ENCODE assay signal across 25 cellular contexts in genomic region chr6:113089056-113089455, GRCh38.
DNase-seq lines count a peak whose midpoint lies in the region; ATAC-seq and TF ChIP-seq lines count a peak whose summit lies in the region.
"Had no signal": no experiment of that assay in that cellular context is flagged by ENCODE, and none has a peak within 500 bp of the region (broad histone marks: within the 10 kb centered on the region; RNA-seq: fewer than 3 reads in every experiment).

No MANE protein-coding gene starts in this region.

- DNase-seq in A673 (ENCODE audit: low spot score), result no peak
- peak; percentile 64 for DNase-seq in GM23338 (ENCODE audit: low spot score)
- peak; percentile 5 for DNase-seq in UCSD-AML1 (lab: John Stamatoyannopoulos, UW; ENCODE audit: unreplicated experiment)
- peak; percentile 18 for DNase-seq in iPS DF 6.9 (ENCODE audit: low read depth, low spot score)
- DNase-seq in NCI-H2107 treated with DMSO at 0.1 percent for 48 hours (lab: John Stamatoyannopoulos, UW; ENCODE audit: unreplicated experiment), result no peak
- no peak for DNase-seq in SJCRH30
- no peak for DNase-seq in esophagus squamous epithelium (lab: John Stamatoyannopoulos, UW)
- DNase-seq in SW 1271 (lab: John Stamatoyannopoulos, UW), result no peak
- DNase-seq: activated CD4-positive, alpha-beta T cell treated with anti-CD3 and anti-CD28 coated beads, Interleukin-2, amount 50 U/mL, for 1 hour; aorta; Caco-2; dermis blood vessel endothelial cell; DMS79; left cardiac atrium; NCI-H1105 treated with DMSO at 0.1 percent for 48 hours; NCI-H524; NK-92 treated with Interleukin-12 subunit alpha and Interleukin-12 subunit beta, amount 100 ng/mL, for 24 hours; psoas muscle; stimulated activated CD4-positive, alpha-beta T cell treated with anti-CD3 and anti-CD28 coated beads, Interleukin-1b, Interleukin-23, amount 100 ng/mL, for 48 hours had no signal

- WGBS in iPS DF 6.9 (ENCODE audit: insufficient coverage, insufficient read length), result no CpG with 5 or more reads among the region's 8 CpGs
- 75 to 78% methylated on average over 8 of the region's 8 CpGs for WGBS in esophagus squamous epithelium, 2 donors

- H3K4me1 Mint-ChIP-seq in GM23338, result no peaks in the 10 kb centered on the region
- H3K4me1 Mint-ChIP-seq: activated naive CD4-positive, alpha-beta T cell treated with anti-CD3 and anti-CD28 coated beads, Interleukin-2, amount 50 U/mL, for 24 hours; IgD-negative memory B cell had no signal

- TF ChIP-seq CTCF in A673 (conservative IDR thresholded peaks at IDR 0.05; ENCODE audit: low read depth, low read length), result 0 out of 2 replicates have a peak, but pooled peaks have one; percentile 15
- peak; percentile 66 to 73 for TF ChIP-seq CTCF in GM23338 (conservative IDR thresholded peaks at IDR 0.05; ENCODE audit: low read depth in 2 of 2)
- TF ChIP-seq CTCF in esophagus squamous epithelium (IDR thresholded peaks at IDR 0.05), result no peak

- H3K27me3 ChIP-seq in A673 (replicated peaks; ENCODE audit: insufficient read depth, low read depth, low read length, poor library complexity) (no peaks in the 10 kb centered on the region), GM23338 (ENCODE audit: insufficient read depth) (no peaks in the 10 kb centered on the region), iPS DF 6.9 (ENCODE audit: control insufficient read depth, insufficient read depth, low read length) (no peaks in the 10 kb centered on the region), SJCRH30 (no peaks in the 10 kb centered on the region), esophagus squamous epithelium (no peaks in the 10 kb centered on the region)
- H3K27me3 ChIP-seq: BLaER1 had no signal

- H3K79me2 ChIP-seq in GM23338 (replicated peaks; ENCODE audit: insufficient read depth), result no peaks in the 10 kb centered on the region

- H3K27ac Mint-ChIP-seq in GM23338, result no peak overlapping the region
- H3K27ac Mint-ChIP-seq: activated naive CD4-positive, alpha-beta T cell treated with anti-CD3 and anti-CD28 coated beads, Interleukin-2, amount 50 U/mL, for 24 hours; IgD-negative memory B cell had no signal

- H3K36me3 ChIP-seq in A673 (ENCODE audit: insufficient read depth, low read length, poor library complexity, severe bottlenecking) (no peaks in the 10 kb centered on the region), GM23338 (ENCODE audit: insufficient read depth) (no peaks in the 10 kb centered on the region), iPS DF 6.9 (ENCODE audit: control insufficient read depth, insufficient read depth, low read length) (no peaks in the 10 kb centered on the region), SJCRH30 (no peaks in the 10 kb centered on the region), esophagus squamous epithelium (no peaks in the 10 kb centered on the region)
- H3K36me3 ChIP-seq: BLaER1 had no signal

- no peak for TF ChIP-seq POLR2A in esophagus squamous epithelium (IDR thresholded peaks at IDR 0.05)

- H3K9me3 Mint-ChIP-seq in GM23338, result no peaks in the 10 kb centered on the region; the same call in 2 of the 3 replicates
- H3K9me3 Mint-ChIP-seq: activated naive CD4-positive, alpha-beta T cell treated with anti-CD3 and anti-CD28 coated beads, Interleukin-2, amount 50 U/mL, for 24 hours; IgD-negative memory B cell had no signal

- POLR2A ChIA-PET in A673 (lab: Charles Lee; ENCODE audit: low non-redundant PET), result no interaction called here

- peaks cover 3% of the 10 kb centered on the region for H3K27me3 Mint-ChIP-seq in GM23338 (ENCODE audit: insufficient read depth, low read depth, poor library complexity)
- H3K27me3 Mint-ChIP-seq: activated naive CD4-positive, alpha-beta T cell treated with anti-CD3 and anti-CD28 coated beads, Interleukin-2, amount 50 U/mL, for 24 hours had no signal

- H3K27ac ChIP-seq in A673 (ENCODE audit: low read depth, low read length, poor library complexity, severe bottlenecking) (no peak overlapping the region), GM23338 (ENCODE audit: low read depth) (no peak overlapping the region), iPS DF 6.9 (ENCODE audit: low read length) (no peak overlapping the region), SJCRH30 (no peak overlapping the region), esophagus squamous epithelium (no peak overlapping the region)
- H3K27ac ChIP-seq: BLaER1, psoas muscle, RWPE1, SK-N-MC, VCaP had no signal

- intact Hi-C loops in A673 (cut with micrococcal nuclease; ENCODE audit: unreplicated experiment) (no loop called here), esophagus squamous epithelium (cut with DNase I) (no loop called here)

- peak; percentile 84 for ATAC-seq in GM23338
- ATAC-seq: left cardiac atrium, psoas muscle had no signal

- no peaks in the 10 kb centered on the region for H3K9me2 ChIP-seq in GM23338 (ENCODE audit: insufficient read depth)

- CTCF ChIA-PET in A673 (lab: Charles Lee), result no interaction called here

- H2AFZ ChIP-seq in GM23338, result no peak overlapping the region

- no peaks in the 10 kb centered on the region for H4K20me1 ChIP-seq in GM23338 (replicated peaks; ENCODE audit: insufficient read depth)
- H4K20me1 ChIP-seq: BLaER1 had no signal

- no peaks in the 10 kb centered on the region for H3K9me3 ChIP-seq in A673 (ENCODE audit: low read depth, low read length, poor library complexity, severe bottlenecking)
- no peaks in the 10 kb centered on the region for H3K9me3 ChIP-seq in iPS DF 6.9 (ENCODE audit: control insufficient read depth, insufficient read depth, low read length)
- H3K9me3 ChIP-seq in SJCRH30 (replicated peaks), result 0 out of 2 replicates have a peak, but pooled peaks cover 2% of the 10 kb centered on the region
- H3K9me3 ChIP-seq in esophagus squamous epithelium, result no peaks in the 10 kb centered on the region
- H3K9me3 ChIP-seq: BLaER1, Caco-2, psoas muscle had no signal

- H3K4me2 ChIP-seq in GM23338, result no peak overlapping the region
- H3K4me2 ChIP-seq: BLaER1 had no signal

- H3K4me1 ChIP-seq in A673 (ENCODE audit: insufficient read depth, low read length, poor library complexity, severe bottlenecking) (no peaks in the 10 kb centered on the region), GM23338 (ENCODE audit: insufficient read depth) (no peaks in the 10 kb centered on the region), iPS DF 6.9 (ENCODE audit: control insufficient read depth, insufficient read depth, low read length) (no peaks in the 10 kb centered on the region), SJCRH30 (no peaks in the 10 kb centered on the region), esophagus squamous epithelium (no peaks in the 10 kb centered on the region)
- H3K4me1 ChIP-seq: BLaER1, Caco-2, psoas muscle had no signal

- H3K4me3 ChIP-seq in A673 (ENCODE audit: low read depth, low read length, poor library complexity, severe bottlenecking), result no peak overlapping the region
- no peak overlapping the region for H3K4me3 ChIP-seq in GM23338
- no peak overlapping the region for H3K4me3 ChIP-seq in iPS DF 6.9 (ENCODE audit: low read length)
- no peak overlapping the region for H3K4me3 ChIP-seq in SJCRH30
- H3K4me3 ChIP-seq in esophagus squamous epithelium, result no peak overlapping the region
- H3K4me3 ChIP-seq: BLaER1, psoas muscle, SK-N-MC had no signal

- H3K36me3 Mint-ChIP-seq in GM23338 (ENCODE audit: low read depth), result no peaks in the 10 kb centered on the region
- H3K36me3 Mint-ChIP-seq: activated naive CD4-positive, alpha-beta T cell treated with anti-CD3 and anti-CD28 coated beads, Interleukin-2, amount 50 U/mL, for 24 hours; IgD-negative memory B cell had no signal

- no peaks in the 10 kb centered on the region for H3F3A ChIP-seq in GM23338 (replicated peaks; ENCODE audit: low read depth)

- BruUV-seq in A673 (replicated peaks; lab: Mats Ljungman, UMichigan), result no TSS peak

- H3K4me3 Mint-ChIP-seq in GM23338, result no peak overlapping the region
- H3K4me3 Mint-ChIP-seq: activated naive CD4-positive, alpha-beta T cell treated with anti-CD3 and anti-CD28 coated beads, Interleukin-2, amount 50 U/mL, for 24 hours; IgD-negative memory B cell had no signal

TF ChIP-seq in GM23338, 12 proteins besides CTCF, POLR2A, EP300 and RAD21 (continues in another document):
- TF ChIP-seq REST (IDR thresholded peaks at IDR 0.05; ENCODE audit: unreplicated experiment), result no peak
- no peak for TF ChIP-seq ETS1 (IDR thresholded peaks at IDR 0.05)
- no peak for TF ChIP-seq ZNF114 (CRISPR knock-in tag; IDR thresholded peaks at IDR 0.05)
- TF ChIP-seq NANOG (IDR thresholded peaks at IDR 0.05; ENCODE audit: borderline replicate concordance), result no peak
- TF ChIP-seq POLR2AphosphoS5 (IDR thresholded peaks at IDR 0.05; ENCODE audit: low read depth), result no peak
- TF ChIP-seq CREB1 (CRISPR knock-in tag; IDR thresholded peaks at IDR 0.05; ENCODE audit: low read depth), result no peak

Comparison
In these comparisons a context has a peak if more than half of its experiments do, and no peak if none do; other contexts are left out.
1. DNase-seq: peak in GM23338 (single experiment), UCSD-AML1 (single experiment) and iPS DF 6.9 (single experiment); none in A673 (single experiment), NCI-H2107 treated with DMSO at 0.1 percent for 48 hours (single experiment), SJCRH30 (0 of 2), esophagus squamous epithelium (single experiment) and SW 1271 (0 of 2).
2. CTCF ChIP-seq: peak in A673 (single experiment) and GM23338 (2 of 2); none in esophagus squamous epithelium (0 of 6).